Comparison of ENCODE assay signal across 11 cellular contexts in the genomic region with DNA sequence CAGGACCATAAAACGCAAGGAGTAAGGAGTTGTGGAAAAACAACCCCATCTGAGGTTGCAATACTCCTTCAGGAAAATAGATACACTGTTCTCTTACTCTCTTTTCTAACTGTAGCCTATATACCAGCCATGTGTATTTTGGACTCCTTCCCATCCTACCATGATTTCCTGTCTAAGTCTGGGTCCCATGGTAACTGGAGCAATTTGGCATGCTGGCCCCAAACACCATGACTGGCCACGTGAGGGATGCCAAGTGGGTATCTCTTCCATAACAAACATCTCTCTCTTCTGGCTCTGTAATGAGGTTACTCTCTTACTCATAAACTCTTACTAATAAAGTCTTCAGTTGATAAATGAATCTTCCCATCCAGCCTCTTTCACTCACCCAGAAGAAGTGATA. TPM values are rescaled to one million over a fixed set of nuclear protein-coding genes. Genes with fewer than 3 reads are reported as not detected.
DNase-seq lines count a peak whose midpoint lies in the region; ATAC-seq and TF ChIP-seq lines count a peak whose summit lies in the region.
"Had no signal": no experiment of that assay in that cellular context is flagged by ENCODE, and none has a peak within 500 bp of the region (broad histone marks: within the 10 kb centered on the region; RNA-seq: fewer than 3 reads in every experiment).

No MANE protein-coding gene starts in this region.

- no peak overlapping the region for H3K4me3 ChIP-seq in MG63

- no peaks in the 10 kb centered on the region for H3K27me3 ChIP-seq in MG63

- DNase-seq in DMS153 treated with DMSO at 0.1 percent for 48 hours (lab: John Stamatoyannopoulos, UW; ENCODE audit: unreplicated experiment): peak; percentile 85
- DNase-seq in MG63: peak; percentile 95
- DNase-seq in kidney tubule cell (ENCODE audit: low spot score): peak; percentile 82
- DNase-seq in activated CD4-positive, CD25-positive, alpha-beta regulatory T cell (lab: John Stamatoyannopoulos, UW): no peak
- DNase-seq: caudate nucleus, NCI-H526 treated with DMSO at 0.1 percent for 48 hours, T-helper 17 cell had no signal

- no peaks in the 10 kb centered on the region for H3K36me3 ChIP-seq in MG63

- no peaks in the 10 kb centered on the region for H3K9me3 ChIP-seq in MG63

- ATAC-seq in SK-N-SH treated with all-trans-retinoic acid at 6 μM for 48 hours: peak; percentile 93
- no peak for ATAC-seq in HG02973 (IDR thresholded peaks at IDR 0.05; ENCODE audit: unreplicated experiment)
- no peak for ATAC-seq in HG03378 (IDR thresholded peaks at IDR 0.05; ENCODE audit: unreplicated experiment)
- ATAC-seq in GM21723 (IDR thresholded peaks at IDR 0.05; ENCODE audit: unreplicated experiment): no peak
- ATAC-seq: T-helper 17 cell had no signal

TF ChIP-seq in SK-N-SH treated with all-trans-retinoic acid at 6 μM for 48 hours, 23 proteins besides CTCF, POLR2A, EP300 and RAD21:
- TF ChIP-seq ZFP3 (CRISPR knock-in tag; IDR thresholded peaks at IDR 0.05): peak; percentile 43; the same call in 1 of the 2 replicates
- TF ChIP-seq ZNF70 (CRISPR knock-in tag; IDR thresholded peaks at IDR 0.05): no peak
- no peak for TF ChIP-seq PPARA (CRISPR knock-in tag; IDR thresholded peaks at IDR 0.05; ENCODE audit: borderline replicate concordance)
- no peak for TF ChIP-seq TCF4 (CRISPR knock-in tag; IDR thresholded peaks at IDR 0.05; ENCODE audit: borderline replicate concordance)

RNA-seq across cellular contexts. Expression of a gene that starts 26.5 kb away (rescaled TPM):
- 1.7 and 2.6 TPM in 2 replicates for total RNA-seq in MG63 (2014; rRNA removed; shearing (Covaris generic); ENCODE audit: low replicate concordance)

Comparison
In these comparisons a context has a peak if more than half of its experiments do, and no peak if none do; other contexts are left out.
1. DNase-seq: peak in DMS153 treated with DMSO at 0.1 percent for 48 hours (single experiment), MG63 (single experiment) and kidney tubule cell (single experiment); none in activated CD4-positive, CD25-positive, alpha-beta regulatory T cell (0 of 4).